Comparison of ENCODE assay signal across 1 cellular context in genomic region chr12:12518919-12519318, GRCh38.
TF ChIP-seq lines count a peak whose summit lies in the region.

No MANE protein-coding gene starts in this region.

TF ChIP-seq in HepG2, 621 proteins besides CTCF, POLR2A, EP300 and RAD21 (continued from another document):
- TF ChIP-seq MYNN (CRISPR knock-in tag; IDR thresholded peaks at IDR 0.05; ENCODE audit: low read depth) (no peak), GATA4 (IDR thresholded peaks at IDR 0.05; ENCODE audit: borderline replicate concordance, low read depth) (no peak), ZNF441 (CRISPR knock-in tag; IDR thresholded peaks at IDR 0.05; ENCODE audit: borderline replicate concordance) (no peak), WIZ (CRISPR knock-in tag; IDR thresholded peaks at IDR 0.05) (no peak), ZNF790 (CRISPR knock-in tag; IDR thresholded peaks at IDR 0.05; ENCODE audit: borderline replicate concordance) (no peak), ZSCAN22 (CRISPR knock-in tag; IDR thresholded peaks at IDR 0.05) (no peak), ZNF563 (CRISPR knock-in tag; IDR thresholded peaks at IDR 0.05) (no peak), HOXA5 (CRISPR knock-in tag; IDR thresholded peaks at IDR 0.05) (no peak)
